ENCODE assay signal across 8 cellular contexts in the genomic region with DNA sequence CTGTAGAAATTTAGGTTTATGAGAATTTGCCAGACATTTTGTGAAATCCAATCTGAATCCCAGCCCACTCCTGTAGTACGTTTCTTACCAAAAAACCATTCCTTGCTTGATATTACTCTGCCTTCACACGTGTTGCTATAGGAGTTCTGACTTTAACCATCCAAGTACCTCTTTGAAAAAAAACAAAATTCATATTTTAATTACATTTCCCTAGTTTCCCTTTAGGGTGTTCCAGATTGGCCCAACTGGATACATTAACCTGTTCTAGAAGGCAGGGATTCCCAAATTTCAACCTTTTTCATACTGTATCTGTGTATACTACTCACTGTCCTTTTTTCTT. TPM values are rescaled to one million over a fixed set of nuclear protein-coding genes. Genes with fewer than 3 reads are reported as not detected.
DNase-seq lines count a peak whose midpoint lies in the region; ATAC-seq, FAIRE-seq and TF ChIP-seq lines count a peak whose summit lies in the region.

No MANE protein-coding gene starts in this region.

- no peak for FAIRE-seq in GM12878 (lab: Jason Lieb, UNC)

- TF ChIP-seq RAD21 in GM12878 (IDR thresholded peaks at IDR 0.05; ENCODE audit: insufficient read depth, low read depth, low read length), result no peak

- BruUV-seq in GM12878 (replicated peaks; lab: Mats Ljungman, UMichigan), result no TSS peak

- H4K20me1 ChIP-seq in GM12878 (ENCODE audit: control insufficient read depth, insufficient read depth), result no peaks in the 10 kb centered on the region

- TF ChIP-seq CTCF in GM12878 (IDR thresholded peaks at IDR 0.05 in 2 of 3, conservative IDR thresholded peaks at IDR 0.05 in 1 of 3; ENCODE audit: control insufficient read depth in 2 of 3, extremely low read depth in 1 of 3, insufficient read depth in 1 of 3, low read depth in 3 of 3, low read length in 3 of 3) (no peak), lung (IDR thresholded peaks at IDR 0.05; ENCODE audit: control extremely low read depth, extremely low read depth) (no peak), transverse colon (IDR thresholded peaks at IDR 0.05) (no peak)

- H3K27ac ChIP-seq in GM12878 (ENCODE audit: control insufficient read depth, insufficient read depth), result peak overlapping the region; percentile 98
- H3K27ac ChIP-seq in lung (ENCODE audit: low read depth in 1 of 2, low read length in 1 of 2), result peak overlapping the region; percentile 87 to 98
- peak overlapping the region; percentile 95 to 99 (median 98) for H3K27ac ChIP-seq in transverse colon

- H2AFZ ChIP-seq in GM12878 (ENCODE audit: control insufficient read depth, low read depth, low read length), result peak overlapping the region; percentile 83

- CTCF ChIA-PET in activated naive CD4-positive, alpha-beta T cell treated with anti-CD3 and anti-CD28 coated beads for 36 hours (lab: Charles Lee), result interaction anchor here (0.6 kb wide), 1 partner anchor 1085 kb away, joined by 4 read pairs; no protein-coding TSS in a partner anchor
- CTCF ChIA-PET in GM12878 (lab: Yijun Ruan, JAX), result interaction anchor here (0.6 to 1.0 kb wide), 2 partner anchors 486 to 769 kb away, joined by 3 read pairs; no protein-coding TSS in a partner anchor

- H3K79me2 ChIP-seq in GM12878 (ENCODE audit: control insufficient read depth, insufficient read depth, low read length), result peaks cover 34% of the 10 kb centered on the region

- peaks cover 9% of the 10 kb centered on the region for H3K36me3 Mint-ChIP-seq in activated naive CD4-positive, alpha-beta T cell treated with anti-CD3 and anti-CD28 coated beads for 36 hours (ENCODE audit: low read depth)

- H3K4me2 ChIP-seq in GM12878 (ENCODE audit: control insufficient read depth, insufficient read depth), result peak overlapping the region; percentile 88

- H3K4me1 Mint-ChIP-seq in activated naive CD4-positive, alpha-beta T cell treated with anti-CD3 and anti-CD28 coated beads for 36 hours (ENCODE audit: low read depth), result peaks cover 38% of the 10 kb centered on the region

- SMC1A ChIA-PET in GM12878 (lab: Charles Lee; ENCODE audit: uncharacterized antibody, unreplicated experiment), result interaction anchor here (1.0 kb wide), 2 partner anchors 12 to 56 kb away, joined by 3 read pairs; no protein-coding TSS in a partner anchor

- intact Hi-C loops in activated naive CD4-positive, alpha-beta T cell treated with anti-CD3 and anti-CD28 coated beads for 36 hours (cut with micrococcal nuclease), result loop anchor here (1.0 to 10.0 kb wide), 9 partner anchors 444 to 1814 kb away; a partner anchor contains a TSS
- intact Hi-C loops in GM12878 (cut with micrococcal nuclease; ENCODE audit: unreplicated experiment) (loop anchor here (2.0 to 5.0 kb wide), 2 partner anchors 278 to 1029 kb away; a partner anchor contains a TSS), transverse colon (cut with DNase I; ENCODE audit: low total_unique reads) (no loop called here)

- H3K4me1 ChIP-seq in GM12878 (ENCODE audit: control insufficient read depth, insufficient read depth, low read length) (peaks cover 10% of the 10 kb centered on the region; the same call in 1 of the 2 replicates), lung (ENCODE audit: control insufficient read depth in 2 of 2, insufficient read depth in 2 of 2, low read length in 2 of 2) (peaks cover 0 to 6% of the 10 kb centered on the region in 2 donors), transverse colon (peaks cover 22 to 53% (median 34%) of the 10 kb centered on the region in 4 donors)

- H3K4me3 ChIP-seq in GM12878 (peak overlapping the region; percentile 80), lung (no peak overlapping the region), transverse colon (peak overlapping the region in 3 of 4 donors; percentile 76 to 92 (median 77))

- RAD21 ChIA-PET in GM12878 (lab: Charles Lee; ENCODE audit: unreplicated experiment), result interaction anchor here (0.7 kb wide), 1 partner anchor 890 kb away, joined by 3 read pairs; no protein-coding TSS in a partner anchor

- H3K9ac ChIP-seq in GM12878 (ENCODE audit: control insufficient read depth, insufficient read depth, low read length), result peak overlapping the region; percentile 90

- WGBS in GM12878 (ENCODE audit: insufficient coverage, insufficient replicate concordance, low lambda C conversion rate, missing lambda C conversion rate), result 0% methylated on average over 2 of the region's 2 CpGs
- 7 to 10% methylated on average over 2 of the region's 2 CpGs for WGBS in lung, 2 donors
- 9 to 23% methylated on average over 2 of the region's 2 CpGs for WGBS in transverse colon (ENCODE audit: low coverage in 1 of 2), 2 donors

- no peak for TF ChIP-seq EP300 in GM12878 (IDR thresholded peaks at IDR 0.05; ENCODE audit: borderline replicate concordance in 1 of 2, control insufficient read depth in 1 of 2, low read depth in 2 of 2, low read length in 2 of 2)
- TF ChIP-seq EP300 in transverse colon (IDR thresholded peaks at IDR 0.05; ENCODE audit: low read depth), result no peak

- in situ Hi-C loops in GM12878 (cut with MboI), result no loop called here
- in situ Hi-C loops in transverse colon (cut with MboI; ENCODE audit: low pct_ligation_motif_present in 1 of 4, low pct_unique_long_range_greater_than_20kb in 1 of 4, low sequenced_read_pairs in 3 of 4), result loop anchor here in 2 of 4 donors (25.0 kb wide), 2 partner anchors 276 to 1024 kb away; a partner anchor contains a TSS

- peak overlapping the region; percentile 97 for H3K4me3 Mint-ChIP-seq in activated naive CD4-positive, alpha-beta T cell treated with anti-CD3 and anti-CD28 coated beads for 36 hours

- TF ChIP-seq POLR2A in GM12878 (IDR thresholded peaks at IDR 0.05; ENCODE audit: low read depth, low read length) (no peak), transverse colon (IDR thresholded peaks at IDR 0.05) (no peak)

- peaks cover 9% of the 10 kb centered on the region; the same call in 2 of the 3 replicates for H3K9me3 ChIP-seq in GM12878 (replicated peaks; ENCODE audit: control insufficient read depth, insufficient read depth, low read length)
- H3K9me3 ChIP-seq in lung (ENCODE audit: control insufficient read depth in 2 of 2, insufficient read depth in 1 of 2, low read length in 1 of 2), result peaks cover 0 to 6% of the 10 kb centered on the region in 2 donors
- H3K9me3 ChIP-seq in transverse colon, result no peaks in the 10 kb centered on the region

- H3K27ac Mint-ChIP-seq in activated naive CD4-positive, alpha-beta T cell treated with anti-CD3 and anti-CD28 coated beads for 36 hours, result peak overlapping the region; percentile 100

- H3K36me3 ChIP-seq in GM12878 (ENCODE audit: control insufficient read depth in 2 of 2, insufficient read depth in 2 of 2, low read length in 1 of 2), result peaks cover 0 to 2% of the 10 kb centered on the region in 2 experiments; a peak in 1 of 4 replicates
- H3K36me3 ChIP-seq in lung (ENCODE audit: control insufficient read depth in 2 of 2, insufficient read depth in 2 of 2, low read length in 2 of 2), result no peaks in the 10 kb centered on the region
- H3K36me3 ChIP-seq in transverse colon, result no peaks in the 10 kb centered on the region

- H3K9me3 Mint-ChIP-seq in activated naive CD4-positive, alpha-beta T cell treated with anti-CD3 and anti-CD28 coated beads for 36 hours, result peaks cover 12% of the 10 kb centered on the region

- H3K27me3 ChIP-seq in GM12878 (replicated peaks in 1 of 2; ENCODE audit: control insufficient read depth in 2 of 2, insufficient read depth in 2 of 2, low read length in 1 of 2) (no peaks in the 10 kb centered on the region), lung (ENCODE audit: control insufficient read depth, insufficient read depth) (no peaks in the 10 kb centered on the region), transverse colon (no peaks in the 10 kb centered on the region)

- no peak for DNase-seq in activated naive CD4-positive, alpha-beta T cell treated with anti-CD3 and anti-CD28 coated beads for 36 hours
- DNase-seq in activated naive CD4-positive, alpha-beta T cell treated with Interleukin-2 at 50 U/mL for 16 hours, result no peak
- no peak for DNase-seq in GM12878 (ENCODE audit: low read depth, low spot score)
- no peak for DNase-seq in lung (ENCODE audit: low spot score)
- DNase-seq in transverse colon, result no peak
- no peak for DNase-seq in hepatic stellate cell (ENCODE audit: low spot score)

- ATAC-seq in GM12878 (no peak), lung (ENCODE audit: insufficient read depth, low FRiP score) (no peak), HG03159 (IDR thresholded peaks at IDR 0.05; ENCODE audit: unreplicated experiment) (no peak), GM19467 (IDR thresholded peaks at IDR 0.05; ENCODE audit: unreplicated experiment) (no peak)

- no peaks in the 10 kb centered on the region for H3K27me3 Mint-ChIP-seq in activated naive CD4-positive, alpha-beta T cell treated with anti-CD3 and anti-CD28 coated beads for 36 hours (ENCODE audit: low read depth)

- POLR2A ChIA-PET in GM12878 (lab: Charles Lee), result interaction anchor here (1.0 to 1.6 kb wide), 2 partner anchors 43 to 57 kb away, joined by 3 read pairs; no protein-coding TSS in a partner anchor

TF ChIP-seq in GM12878, 131 proteins besides CTCF, POLR2A, EP300 and RAD21 (continues in another document):
- TF ChIP-seq SMARCA5 (IDR thresholded peaks at IDR 0.05) (no peak), HDAC2 (IDR thresholded peaks at IDR 0.05) (no peak)

RNA-seq across cellular contexts. Expression of a gene that starts 1.4 kb away (rescaled TPM):
- 10 to 100 TPM; 53.1 to 56.9 TPM for total RNA-seq in activated naive CD4-positive, alpha-beta T cell treated with anti-CD3 and anti-CD28 coated beads for 36 hours
- total RNA-seq in GM12878 (2013; cell fraction: nucleolus; rRNA removed), result 90.2 and 91.5 TPM in 2 replicates
- total RNA-seq in GM12878 (2014; rRNA removed) (28.9 and 32.6 TPM in 2 replicates), GM12878 (2014; rRNA removed; fragmentation: Illumina TruSeq; extraction: Trizol) (52.1 and 52.7 TPM in 2 replicates), GM12878 (2021) (43.0 and 43.5 TPM in 2 replicates), lung (100 to 1,000 TPM in 1 of 2 donors, 10 to 100 TPM in 1; 70.1 to 148 TPM), transverse colon (10 to 100 TPM; 62.5 to 93.8 (median 78.2) TPM)
- polyA plus RNA-seq in GM12878 (2011; ENCODE audit: low read depth), result 23.0 TPM
- polyA plus RNA-seq in GM12878 (2011; rRNA removed) (93.4 and 142 TPM in 2 replicates), GM12878 (2014; fragmentation: Illumina TruSeq; extraction: Trizol) (52.5 and 64.9 TPM in 2 replicates), GM12878 (2014; fragmentation: Nextera tagmentation; extraction: Ambion mirVana) (10 to 100 TPM; 27.8 to 28.2 TPM), GM12878 (2014; rRNA removed) (25.6 and 31.2 TPM in 2 replicates), GM12878 (2016; fragmentation: Nextera tagmentation; extraction: Ambion mirVana) (10 to 100 TPM; 58.0 to 58.7 TPM), lung (10 to 100 TPM; 17.5 to 52.5 TPM)
- polyA plus RNA-seq in GM12878 (2011; cell fraction: cytosol; rRNA removed), result 29.4 and 37.6 TPM in 2 replicates
- 29.6 and 35.0 TPM in 2 replicates for polyA plus RNA-seq in GM12878 (2011; cell fraction: nucleus; rRNA removed)
- 39.1 and 49.3 TPM in 2 replicates for polyA plus RNA-seq in GM12878 (2012)
- polyA minus RNA-seq in GM12878 (2011; rRNA and poly(A)+ RNA removed), result 87.6 and 117 TPM in 2 replicates
- polyA minus RNA-seq in GM12878 (2011; cell fraction: cytosol; rRNA and poly(A)+ RNA removed), result 32.6 and 35.9 TPM in 2 replicates
- polyA minus RNA-seq in GM12878 (2011; cell fraction: nucleus; rRNA and poly(A)+ RNA removed), result 35.3 and 44.2 TPM in 2 replicates
